Comparison of ENCODE assay signal across 22 cellular contexts in the genomic region with DNA sequence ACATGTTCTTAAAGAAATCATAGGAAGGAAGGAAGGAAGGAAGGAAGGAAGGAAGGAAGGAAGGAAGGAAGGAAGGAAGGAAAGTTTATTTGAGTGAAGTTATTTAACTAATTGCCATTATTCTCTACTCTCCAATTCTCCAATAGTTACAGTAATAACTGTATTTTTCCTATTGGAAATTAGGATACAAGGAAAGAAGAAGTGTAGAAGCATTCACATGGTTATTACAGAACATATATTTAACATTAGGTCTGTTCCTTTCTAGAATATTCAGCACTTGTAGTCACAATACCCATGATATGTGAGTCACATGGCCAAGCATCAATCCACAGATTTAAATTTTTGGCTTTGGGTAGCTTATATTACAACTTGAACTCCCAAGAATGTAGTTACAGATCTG.
"Had no signal": no experiment of that assay in that cellular context is flagged by ENCODE, and none has a peak within 500 bp of the region (broad histone marks: within the 10 kb centered on the region; RNA-seq: fewer than 3 reads in every experiment).

No MANE protein-coding gene starts in this region.

- H3K36me3 Mint-ChIP-seq: naive thymus-derived CD8-positive, alpha-beta T cell; stimulated activated effector memory CD8-positive, alpha-beta T cell treated with anti-CD3 and anti-CD28 coated beads, Interleukin-12 subunit alpha, Interleukin-12 subunit beta, amount 100 ng/mL, for 72 hours had no signal

- H3K9me3 ChIP-seq: esophagus muscularis mucosa, gastroesophageal sphincter, left lung, neutrophil, prostate gland, right atrium auricular region, sigmoid colon, stomach, thyroid gland had no signal

- H3K4me1 ChIP-seq: esophagus muscularis mucosa, gastroesophageal sphincter, left lung, parathyroid adenoma, prostate gland, right atrium auricular region, sigmoid colon, thyroid gland had no signal

- H3K27ac Mint-ChIP-seq: effector memory CD8-positive, alpha-beta T cell; naive thymus-derived CD8-positive, alpha-beta T cell; stimulated activated effector memory CD8-positive, alpha-beta T cell treated with anti-CD3 and anti-CD28 coated beads, Interleukin-12 subunit alpha, Interleukin-12 subunit beta, amount 100 ng/mL, for 72 hours had no signal

- H3K27ac ChIP-seq: esophagus muscularis mucosa, foreskin keratinocyte, gastroesophageal sphincter, heart left ventricle, left lung, neutrophil, parathyroid adenoma, prostate gland, right atrium auricular region, sigmoid colon, stomach, thyroid gland had no signal

- DNase-seq: cerebellar nuclear complex; cortex of kidney; effector memory CD8-positive, alpha-beta T cell; heart left ventricle; hippocampal formation; left cardiac atrium; left lung; naive thymus-derived CD8-positive, alpha-beta T cell; sigmoid colon; stimulated activated CD4-positive, alpha-beta T cell treated with anti-CD3 and anti-CD28 coated beads, Interleukin-2, amount 100 ng/mL, for 24 hours; stimulated activated CD4-positive, alpha-beta T cell treated with anti-CD3 and anti-CD28 coated beads, Interleukin-4, amount 100 ng/mL, for 24 hours; stimulated activated naive CD4-positive, alpha-beta T cell treated with Interleukin-2 at 50 U/mL for 16 hours; stomach; thyroid gland had no signal

- ATAC-seq: effector memory CD8-positive, alpha-beta T cell; foreskin keratinocyte; gastroesophageal sphincter; left lung; naive thymus-derived CD8-positive, alpha-beta T cell; stimulated activated effector memory CD8-positive, alpha-beta T cell treated with anti-CD3 and anti-CD28 coated beads, Interleukin-12 subunit alpha, Interleukin-12 subunit beta, amount 100 ng/mL, for 72 hours had no signal

- H3K27me3 Mint-ChIP-seq: effector memory CD8-positive, alpha-beta T cell had no signal

- H3K79me2 ChIP-seq: parathyroid adenoma had no signal

- H2AFZ ChIP-seq: parathyroid adenoma had no signal

- H3K4me3 ChIP-seq: esophagus muscularis mucosa, gastroesophageal sphincter, heart left ventricle, left lung, prostate gland, right atrium auricular region, sigmoid colon, stomach, thyroid gland had no signal

- H3K4me1 Mint-ChIP-seq: naive thymus-derived CD8-positive, alpha-beta T cell; stimulated activated effector memory CD8-positive, alpha-beta T cell treated with anti-CD3 and anti-CD28 coated beads, Interleukin-12 subunit alpha, Interleukin-12 subunit beta, amount 100 ng/mL, for 72 hours had no signal

- H3K9ac ChIP-seq: parathyroid adenoma had no signal

- H3K27me3 ChIP-seq: esophagus muscularis mucosa, foreskin keratinocyte, gastroesophageal sphincter, heart left ventricle, left lung, neutrophil, right atrium auricular region, sigmoid colon, stomach, thyroid gland had no signal

- H3K36me3 ChIP-seq: esophagus muscularis mucosa, gastroesophageal sphincter, heart left ventricle, left lung, neutrophil, prostate gland, right atrium auricular region, sigmoid colon, stomach, thyroid gland had no signal

- H3K4me3 Mint-ChIP-seq: naive thymus-derived CD8-positive, alpha-beta T cell; stimulated activated effector memory CD8-positive, alpha-beta T cell treated with anti-CD3 and anti-CD28 coated beads, Interleukin-12 subunit alpha, Interleukin-12 subunit beta, amount 100 ng/mL, for 72 hours had no signal
